ENCODE assay signal across 10 cellular contexts in genomic region chr22:49848690-49849160, GRCh38. TPM values are rescaled to one million over a fixed set of nuclear protein-coding genes. Genes with fewer than 3 reads are reported as not detected.
A peak's percentile ranks its signal among the peaks of the same experiment; 100 is the strongest.
DNase-seq lines count a peak whose midpoint lies in the region; ATAC-seq and TF ChIP-seq lines count a peak whose summit lies in the region.
"Had no signal": no experiment of that assay in that cellular context is flagged by ENCODE, and none has a peak within 500 bp of the region (broad histone marks: within the 10 kb centered on the region; RNA-seq: fewer than 3 reads in every experiment).

No MANE protein-coding gene starts in this region.

- peaks cover 4 to 36% of the 10 kb centered on the region in 2 donors for H3K4me1 ChIP-seq in left lung
- peaks cover 22% of the 10 kb centered on the region for H3K4me1 ChIP-seq in stomach smooth muscle (ENCODE audit: control insufficient read depth, insufficient read depth, low read length)

- intact Hi-C loops in activated CD4-positive, alpha-beta T cell treated with anti-CD3 and anti-CD28 coated beads, Interleukin-2, amount 10 ng/mL, durations not matched to agents 24 days and 14 days (cut with micrococcal nuclease) = no loop called here
- intact Hi-C loops in activated CD4-positive, alpha-beta T cell treated with anti-CD3 and anti-CD28 coated beads for 36 hours (cut with DNase I, micrococcal nuclease) = no loop called here
- intact Hi-C loops in left lung (cut with DNase I) = no loop called here

- H3K9me3 Mint-ChIP-seq in activated CD4-positive, alpha-beta T cell treated with anti-CD3 and anti-CD28 coated beads, Interleukin-2, amount 10 ng/mL, durations not matched to agents 24 days and 14 days = no peaks in the 10 kb centered on the region
- H3K9me3 Mint-ChIP-seq in activated CD4-positive, alpha-beta T cell treated with anti-CD3 and anti-CD28 coated beads for 36 hours (ENCODE audit: low read depth) = no peaks in the 10 kb centered on the region
- H3K9me3 Mint-ChIP-seq in activated naive CD8-positive, alpha-beta T cell treated with anti-CD3 and anti-CD28 coated beads, Interleukin-2, amount 10 ng/mL, durations not matched to agents 7 days and 5 days = no peaks in the 10 kb centered on the region

- no peak overlapping the region for H3K9ac ChIP-seq in stomach smooth muscle (ENCODE audit: low read length in 2 of 2)

- peak overlapping the region; percentile 61 for H3K4me3 Mint-ChIP-seq in activated CD4-positive, alpha-beta T cell treated with anti-CD3 and anti-CD28 coated beads, Interleukin-2, amount 10 ng/mL, durations not matched to agents 24 days and 14 days
- H3K4me3 Mint-ChIP-seq in activated CD4-positive, alpha-beta T cell treated with anti-CD3 and anti-CD28 coated beads for 36 hours = no peak overlapping the region
- H3K4me3 Mint-ChIP-seq in activated naive CD8-positive, alpha-beta T cell treated with anti-CD3 and anti-CD28 coated beads, Interleukin-2, amount 10 ng/mL, durations not matched to agents 7 days and 5 days = peak overlapping the region; percentile 61

- no peak overlapping the region for H3K27ac Mint-ChIP-seq in activated CD4-positive, alpha-beta T cell treated with anti-CD3 and anti-CD28 coated beads, Interleukin-2, amount 10 ng/mL, durations not matched to agents 24 days and 14 days
- H3K27ac Mint-ChIP-seq in activated CD4-positive, alpha-beta T cell treated with anti-CD3 and anti-CD28 coated beads for 36 hours = no peak overlapping the region
- H3K27ac Mint-ChIP-seq in activated naive CD8-positive, alpha-beta T cell treated with anti-CD3 and anti-CD28 coated beads, Interleukin-2, amount 10 ng/mL, durations not matched to agents 7 days and 5 days = no peak overlapping the region

- H3K4me1 Mint-ChIP-seq in activated CD4-positive, alpha-beta T cell treated with anti-CD3 and anti-CD28 coated beads, Interleukin-2, amount 10 ng/mL, durations not matched to agents 24 days and 14 days = peaks cover 12% of the 10 kb centered on the region
- H3K4me1 Mint-ChIP-seq in activated CD4-positive, alpha-beta T cell treated with anti-CD3 and anti-CD28 coated beads for 36 hours = peaks cover 12% of the 10 kb centered on the region
- peaks cover 9% of the 10 kb centered on the region for H3K4me1 Mint-ChIP-seq in activated naive CD8-positive, alpha-beta T cell treated with anti-CD3 and anti-CD28 coated beads, Interleukin-2, amount 10 ng/mL, durations not matched to agents 7 days and 5 days

- H3K4me3 ChIP-seq in left lung (peak overlapping the region; percentile 47 to 70), stomach smooth muscle (ENCODE audit: low read length in 2 of 2) (peak overlapping the region; percentile 46 to 65)

- no peak for ATAC-seq in activated CD4-positive, alpha-beta T cell treated with anti-CD3 and anti-CD28 coated beads for 36 hours
- no peak for ATAC-seq in activated naive CD8-positive, alpha-beta T cell treated with anti-CD3 and anti-CD28 coated beads, Interleukin-2, amount 10 ng/mL, durations not matched to agents 7 days and 5 days (ENCODE audit: low read depth)
- ATAC-seq in left lung = no peak
- ATAC-seq in HG03457 (IDR thresholded peaks at IDR 0.05; ENCODE audit: unreplicated experiment) = no peak

- no peaks in the 10 kb centered on the region for H3K9me3 ChIP-seq in left lung
- H3K9me3 ChIP-seq in stomach smooth muscle (ENCODE audit: control insufficient read depth in 2 of 2, low read length in 2 of 2) = no peaks in the 10 kb centered on the region

- peak; percentile 76 for DNase-seq in activated CD4-positive, alpha-beta T cell treated with anti-CD3 and anti-CD28 coated beads, Interleukin-2, amount 10 ng/mL, durations not matched to agents 24 days and 14 days
- no peak for DNase-seq in activated CD4-positive, alpha-beta T cell treated with anti-CD3 and anti-CD28 coated beads for 36 hours
- DNase-seq in activated naive CD8-positive, alpha-beta T cell treated with anti-CD3 and anti-CD28 coated beads, Interleukin-2, amount 10 ng/mL, durations not matched to agents 7 days and 5 days = peak; percentile 54
- peak in 1 of 2 donors; percentile 85 for DNase-seq in left lung
- DNase-seq in caudate nucleus (lab: John Stamatoyannopoulos, UW) = no peak
- DNase-seq in NCI-H2107 (lab: John Stamatoyannopoulos, UW) = no peak
- DNase-seq: ACHN had no signal

- TF ChIP-seq CTCF in left lung (IDR thresholded peaks at IDR 0.05) = no peak

- H3K36me3 ChIP-seq in left lung (no peaks in the 10 kb centered on the region), stomach smooth muscle (ENCODE audit: control insufficient read depth in 2 of 2, insufficient read depth in 2 of 2, low read length in 2 of 2) (no peaks in the 10 kb centered on the region)

- H3K27me3 Mint-ChIP-seq in activated CD4-positive, alpha-beta T cell treated with anti-CD3 and anti-CD28 coated beads, Interleukin-2, amount 10 ng/mL, durations not matched to agents 24 days and 14 days = peaks cover 33% of the 10 kb centered on the region
- H3K27me3 Mint-ChIP-seq in activated CD4-positive, alpha-beta T cell treated with anti-CD3 and anti-CD28 coated beads for 36 hours = peaks cover 16% of the 10 kb centered on the region
- H3K27me3 Mint-ChIP-seq in activated naive CD8-positive, alpha-beta T cell treated with anti-CD3 and anti-CD28 coated beads, Interleukin-2, amount 10 ng/mL, durations not matched to agents 7 days and 5 days = peaks cover 51% of the 10 kb centered on the region

- POLR2A ChIA-PET in activated CD4-positive, alpha-beta T cell treated with anti-CD3 and anti-CD28 coated beads for 36 hours (lab: Charles Lee) = no interaction called here
- POLR2A ChIA-PET in activated naive CD8-positive, alpha-beta T cell treated with anti-CD3 and anti-CD28 coated beads, Interleukin-2, amount 10 ng/mL, durations not matched to agents 7 days and 5 days (lab: Charles Lee) = interaction anchor here (1.1 to 1.4 kb wide), 2 partner anchors 10 to 23 kb away, joined by 3 to 8 read pairs; no protein-coding TSS in a partner anchor

- H3K27me3 ChIP-seq in left lung (peaks cover 26 to 37% of the 10 kb centered on the region in 2 donors), stomach smooth muscle (ENCODE audit: control insufficient read depth in 1 of 2, insufficient read depth in 2 of 2, low read length in 2 of 2) (peaks cover 23% of the 10 kb centered on the region in 2 donors)

- peak overlapping the region in 1 of 2 donors; percentile 58 for H3K27ac ChIP-seq in left lung
- H3K27ac ChIP-seq in stomach smooth muscle (ENCODE audit: low read length) = no peak overlapping the region
- no peak overlapping the region for H3K27ac ChIP-seq in caudate nucleus (ENCODE audit: low read depth, low read length)
- H3K27ac ChIP-seq: epithelial cell of prostate had no signal

- CTCF ChIA-PET in activated CD4-positive, alpha-beta T cell treated with anti-CD3 and anti-CD28 coated beads for 36 hours (lab: Charles Lee) = no interaction called here

- H3K36me3 Mint-ChIP-seq in activated CD4-positive, alpha-beta T cell treated with anti-CD3 and anti-CD28 coated beads, Interleukin-2, amount 10 ng/mL, durations not matched to agents 24 days and 14 days (ENCODE audit: low read depth) = no peaks in the 10 kb centered on the region
- no peaks in the 10 kb centered on the region for H3K36me3 Mint-ChIP-seq in activated CD4-positive, alpha-beta T cell treated with anti-CD3 and anti-CD28 coated beads for 36 hours (ENCODE audit: low read depth)
- no peaks in the 10 kb centered on the region for H3K36me3 Mint-ChIP-seq in activated naive CD8-positive, alpha-beta T cell treated with anti-CD3 and anti-CD28 coated beads, Interleukin-2, amount 10 ng/mL, durations not matched to agents 7 days and 5 days

RNA-seq across cellular contexts. Expression of gene ZBED4, which starts 4.9 kb away (rescaled TPM):
- total RNA-seq in activated CD4-positive, alpha-beta T cell treated with anti-CD3 and anti-CD28 coated beads, Interleukin-2, amount 10 ng/mL, durations not matched to agents 24 days and 14 days = 18.2 and 19.8 TPM in 2 replicates
- 10 to 100 TPM; 17.3 to 17.4 TPM for total RNA-seq in activated CD4-positive, alpha-beta T cell treated with anti-CD3 and anti-CD28 coated beads for 36 hours
- 10 to 100 TPM; 21.0 to 21.5 TPM for total RNA-seq in activated naive CD8-positive, alpha-beta T cell treated with anti-CD3 and anti-CD28 coated beads, Interleukin-2, amount 10 ng/mL, durations not matched to agents 7 days and 5 days
- 10 to 100 TPM; 12.8 to 13.8 TPM for total RNA-seq in left lung

RNA-seq across cellular contexts. Expression of gene BRD1, which starts 21.1 kb away (rescaled TPM):
- 36.2 and 43.2 TPM in 2 replicates for total RNA-seq in activated CD4-positive, alpha-beta T cell treated with anti-CD3 and anti-CD28 coated beads, Interleukin-2, amount 10 ng/mL, durations not matched to agents 24 days and 14 days
- total RNA-seq in activated CD4-positive, alpha-beta T cell treated with anti-CD3 and anti-CD28 coated beads for 36 hours = 10 to 100 TPM; 22.1 to 23.6 TPM
- 10 to 100 TPM; 56.7 to 56.9 TPM for total RNA-seq in activated naive CD8-positive, alpha-beta T cell treated with anti-CD3 and anti-CD28 coated beads, Interleukin-2, amount 10 ng/mL, durations not matched to agents 7 days and 5 days
- 10 to 100 TPM; 27.4 to 32.4 TPM for total RNA-seq in left lung

Comparison
In these comparisons a context has a peak if more than half of its experiments do, and no peak if none do; other contexts are left out.
1. DNase-seq: peak in activated CD4-positive, alpha-beta T cell treated with anti-CD3 and anti-CD28 coated beads, Interleukin-2, amount 10 ng/mL, durations not matched to agents 24 days and 14 days (single experiment) and activated naive CD8-positive, alpha-beta T cell treated with anti-CD3 and anti-CD28 coated beads, Interleukin-2, amount 10 ng/mL, durations not matched to agents 7 days and 5 days (single experiment); none in activated CD4-positive, alpha-beta T cell treated with anti-CD3 and anti-CD28 coated beads for 36 hours (single experiment), caudate nucleus (0 of 61) and NCI-H2107 (single experiment).